ENCODE assay signal across 16 cellular contexts in the genomic region with DNA sequence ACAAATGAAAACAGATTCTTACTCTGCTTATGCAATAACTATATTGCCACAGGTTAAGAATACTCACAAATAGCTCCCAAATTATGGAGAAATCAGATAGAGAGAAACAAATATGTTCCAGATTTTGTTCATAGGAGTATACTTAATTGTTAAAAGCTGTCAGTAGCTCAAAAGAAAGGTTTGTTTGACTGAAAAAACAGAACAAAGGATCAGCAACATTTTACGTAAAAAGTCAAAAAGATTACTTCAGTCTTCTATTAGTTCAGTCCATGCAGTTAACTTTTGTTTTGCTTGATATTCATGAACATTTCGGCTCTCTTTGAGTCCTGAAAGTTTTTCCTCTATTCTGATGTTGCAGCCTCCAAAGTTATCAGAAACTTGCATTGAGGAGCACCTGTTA. TPM values are rescaled to one million over a fixed set of nuclear protein-coding genes. Genes with fewer than 3 reads are reported as not detected.
DNase-seq lines count a peak whose midpoint lies in the region; ATAC-seq and TF ChIP-seq lines count a peak whose summit lies in the region.
"Had no signal": no experiment of that assay in that cellular context is flagged by ENCODE, and none has a peak within 500 bp of the region (broad histone marks: within the 10 kb centered on the region; RNA-seq: fewer than 3 reads in every experiment).

No MANE protein-coding gene starts in this region.

- CTCF ChIA-PET in HEK293 (lab: Yijun Ruan, JAX) (no interaction called here), PC-3 (lab: Charles Lee) (no interaction called here)

- 0 out of 2 replicates have a peak, but pooled peaks cover 3% of the 10 kb centered on the region for H3K79me2 ChIP-seq in GM23338 (replicated peaks; ENCODE audit: insufficient read depth)
- H3K79me2 ChIP-seq in PC-3 (ENCODE audit: low read length) = peaks cover 2% of the 10 kb centered on the region; the same call in 1 of the 2 replicates

- H3F3A ChIP-seq in GM23338 (replicated peaks; ENCODE audit: low read depth) = no peaks in the 10 kb centered on the region
- H3F3A ChIP-seq in PC-3 (ENCODE audit: low read length, unreplicated experiment) = peaks cover 6% of the 10 kb centered on the region

- TF ChIP-seq CTCF in GM23338 (conservative IDR thresholded peaks at IDR 0.05; ENCODE audit: low read depth in 2 of 2) (no peak), HEK293 (tag by site-specific recombination; IDR thresholded peaks at IDR 0.05) (no peak), PC-3 (conservative IDR thresholded peaks at IDR 0.05; ENCODE audit: low read depth, low read length) (no peak), heart left ventricle (IDR thresholded peaks at IDR 0.05) (no peak)

- H3K27ac ChIP-seq in GM23338 (ENCODE audit: low read depth) (no peak overlapping the region), HEK293 (ENCODE audit: extremely low read depth, low read depth, low read length) (no peak overlapping the region), PC-3 (ENCODE audit: low read length) (no peak overlapping the region), heart left ventricle (no peak overlapping the region)
- H3K27ac ChIP-seq: A549, HL-60 had no signal

- H3K4me2 ChIP-seq in GM23338 = no peak overlapping the region
- H3K4me2 ChIP-seq in PC-3 (ENCODE audit: low read length) = no peak overlapping the region
- H3K4me2 ChIP-seq: A549 had no signal

- H3K4me1 ChIP-seq in GM23338 (ENCODE audit: insufficient read depth) (0 out of 2 replicates have a peak, but pooled peaks cover 6% of the 10 kb centered on the region), HEK293 (ENCODE audit: control insufficient read depth, insufficient read depth, low read length) (no peaks in the 10 kb centered on the region), PC-3 (ENCODE audit: insufficient read depth, low read length) (peaks cover 17% of the 10 kb centered on the region), heart left ventricle (no peaks in the 10 kb centered on the region)
- H3K4me1 ChIP-seq: A549 had no signal

- H3K4me1 Mint-ChIP-seq in GM23338 = peaks cover 5% of the 10 kb centered on the region
- H3K4me1 Mint-ChIP-seq: CD14-positive monocyte had no signal

- H3K36me3 Mint-ChIP-seq in GM23338 (ENCODE audit: low read depth) = peaks cover 49% of the 10 kb centered on the region

- no peak for ATAC-seq in GM23338
- ATAC-seq in PC-3 = no peak
- no peak for ATAC-seq in HG02870 (IDR thresholded peaks at IDR 0.05; ENCODE audit: unreplicated experiment)
- ATAC-seq in heart left ventricle = no peak
- ATAC-seq: A549; CD8-positive, alpha-beta T cell; K562 had no signal

- H3K4me3 ChIP-seq in GM23338 (no peak overlapping the region), HEK293 (ENCODE audit: low read depth, low read length) (no peak overlapping the region), PC-3 (ENCODE audit: low read length) (no peak overlapping the region), heart left ventricle (no peak overlapping the region)
- H3K4me3 ChIP-seq: A549, K562 had no signal

- H3K4me3 Mint-ChIP-seq in GM23338 = no peak overlapping the region
- H3K4me3 Mint-ChIP-seq: CD14-positive monocyte; CD8-positive, alpha-beta T cell had no signal

- DNase-seq in GM23338 (ENCODE audit: low spot score) (peak; percentile 27), PC-3 (peak; percentile 11), fibroblast of gingiva (ENCODE audit: low read depth) (peak; percentile 11), NCI-H446 (lab: John Stamatoyannopoulos, UW) (no peak), heart left ventricle (no peak)
- DNase-seq: CD8-positive, alpha-beta T cell; COR-L47; DMS79 treated with DMSO at 0.1 percent for 48 hours; EL; HCEC 1CT had no signal

- no peak overlapping the region for H3K9ac ChIP-seq in PC-3 (ENCODE audit: low read length)

- H3K9me3 ChIP-seq in HEK293 (ENCODE audit: control insufficient read depth, insufficient read depth, low read depth, low read length) (no peaks in the 10 kb centered on the region), PC-3 (ENCODE audit: low read length) (peaks cover 17% of the 10 kb centered on the region), heart left ventricle (peaks cover 0 to 15% (median 0%) of the 10 kb centered on the region in 12 donors)
- H3K9me3 ChIP-seq: A549 had no signal

- no peaks in the 10 kb centered on the region for H3K27me3 ChIP-seq in GM23338 (ENCODE audit: insufficient read depth)
- H3K27me3 ChIP-seq in PC-3 (ENCODE audit: low read length) = no peaks in the 10 kb centered on the region
- H3K27me3 ChIP-seq in heart left ventricle = no peaks in the 10 kb centered on the region

- no peaks in the 10 kb centered on the region for H3K9me2 ChIP-seq in GM23338 (ENCODE audit: insufficient read depth)
- no peaks in the 10 kb centered on the region for H3K9me2 ChIP-seq in PC-3 (replicated peaks; ENCODE audit: low read length)

- BruUV-seq in PC-3 (replicated peaks; lab: Mats Ljungman, UMichigan) = no TSS peak

- POLR2A ChIA-PET in HEK293 (lab: Yijun Ruan, JAX) = no interaction called here
- POLR2A ChIA-PET in PC-3 (lab: Charles Lee; ENCODE audit: unreplicated experiment) = no interaction called here

- H3K36me3 ChIP-seq in GM23338 (ENCODE audit: insufficient read depth) = peaks cover 20% of the 10 kb centered on the region; the same call in 1 of the 2 replicates
- peaks cover 0 to 19% of the 10 kb centered on the region in 2 experiments; a peak in 2 of 3 replicates for H3K36me3 ChIP-seq in HEK293 (ENCODE audit: control insufficient read depth in 2 of 2, insufficient read depth in 1 of 2, low read length in 2 of 2)
- H3K36me3 ChIP-seq in PC-3 (ENCODE audit: low read depth, low read length) = peaks cover 39% of the 10 kb centered on the region
- peaks cover 0 to 12% (median 0%) of the 10 kb centered on the region in 9 donors for H3K36me3 ChIP-seq in heart left ventricle

- peaks cover 4% of the 10 kb centered on the region for H3K27me3 Mint-ChIP-seq in GM23338 (ENCODE audit: insufficient read depth, low read depth, poor library complexity)

- H4K20me1 ChIP-seq in GM23338 (replicated peaks; ENCODE audit: insufficient read depth) (no peaks in the 10 kb centered on the region), PC-3 (ENCODE audit: low read length) (no peaks in the 10 kb centered on the region)

- intact Hi-C loops in PC-3 (cut with micrococcal nuclease) = no loop called here
- intact Hi-C loops in heart left ventricle (cut with DNase I) = no loop called here

- 95 to 97% (median 96%) methylated on average over 2 of the region's 2 CpGs for WGBS in heart left ventricle, 4 donors

- no peak overlapping the region for H3K27ac Mint-ChIP-seq in GM23338
- H3K27ac Mint-ChIP-seq: CD14-positive monocyte; CD8-positive, alpha-beta T cell had no signal

- H2AFZ ChIP-seq in GM23338 = no peak overlapping the region
- no peak overlapping the region for H2AFZ ChIP-seq in PC-3 (ENCODE audit: low read length)

- peaks cover 24% of the 10 kb centered on the region for H3K9me3 Mint-ChIP-seq in GM23338

- TF ChIP-seq POLR2A in heart left ventricle (IDR thresholded peaks at IDR 0.05) = no peak

TF ChIP-seq in HEK293, 187 proteins besides CTCF, POLR2A, EP300 and RAD21 (continues in another document):
- TF ChIP-seq SETDB1 (IDR thresholded peaks at IDR 0.05; ENCODE audit: insufficient read length, low read length) = peak; percentile 99
- TF ChIP-seq ZNF510 (tag by site-specific recombination; IDR thresholded peaks at IDR 0.05; ENCODE audit: insufficient replicate concordance) = no peak
- no peak for TF ChIP-seq ZNF266 (tag by site-specific recombination; IDR thresholded peaks at IDR 0.05; ENCODE audit: low read depth)
- TF ChIP-seq, protein P1, sequence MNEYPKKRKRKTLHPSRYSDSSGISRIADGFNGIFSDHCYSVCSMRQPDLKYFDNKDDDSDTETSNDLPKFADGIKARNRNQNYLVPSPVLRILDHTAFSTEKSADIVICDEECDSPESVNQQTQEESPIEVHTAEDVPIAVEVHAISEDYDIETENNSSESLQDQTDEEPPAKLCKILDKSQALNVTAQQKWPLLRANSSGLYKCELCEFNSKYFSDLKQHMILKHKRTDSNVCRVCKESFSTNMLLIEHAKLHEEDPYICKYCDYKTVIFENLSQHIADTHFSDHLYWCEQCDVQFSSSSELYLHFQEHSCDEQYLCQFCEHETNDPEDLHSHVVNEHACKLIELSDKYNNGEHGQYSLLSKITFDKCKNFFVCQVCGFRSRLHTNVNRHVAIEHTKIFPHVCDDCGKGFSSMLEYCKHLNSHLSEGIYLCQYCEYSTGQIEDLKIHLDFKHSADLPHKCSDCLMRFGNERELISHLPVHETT (tag by site-specific recombination; IDR thresholded peaks at IDR 0.05) = no peak
- no peak for TF ChIP-seq ZNF48 (tag by site-specific recombination; IDR thresholded peaks at IDR 0.05)
- TF ChIP-seq SP7 (tag by site-specific recombination; IDR thresholded peaks at IDR 0.05) = no peak
- TF ChIP-seq IKZF3 (tag by site-specific recombination; IDR thresholded peaks at IDR 0.05) = no peak
- no peak for TF ChIP-seq KLF8 (tag by site-specific recombination; IDR thresholded peaks at IDR 0.05)
- TF ChIP-seq, protein P2, sequence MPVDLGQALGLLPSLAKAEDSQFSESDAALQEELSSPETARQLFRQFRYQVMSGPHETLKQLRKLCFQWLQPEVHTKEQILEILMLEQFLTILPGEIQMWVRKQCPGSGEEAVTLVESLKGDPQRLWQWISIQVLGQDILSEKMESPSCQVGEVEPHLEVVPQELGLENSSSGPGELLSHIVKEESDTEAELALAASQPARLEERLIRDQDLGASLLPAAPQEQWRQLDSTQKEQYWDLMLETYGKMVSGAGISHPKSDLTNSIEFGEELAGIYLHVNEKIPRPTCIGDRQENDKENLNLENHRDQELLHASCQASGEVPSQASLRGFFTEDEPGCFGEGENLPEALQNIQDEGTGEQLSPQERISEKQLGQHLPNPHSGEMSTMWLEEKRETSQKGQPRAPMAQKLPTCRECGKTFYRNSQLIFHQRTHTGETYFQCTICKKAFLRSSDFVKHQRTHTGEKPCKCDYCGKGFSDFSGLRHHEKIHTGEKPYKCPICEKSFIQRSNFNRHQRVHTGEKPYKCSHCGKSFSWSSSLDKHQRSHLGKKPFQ (tag by site-specific recombination; IDR thresholded peaks at IDR 0.05) = no peak
- no peak for TF ChIP-seq ZNF660 (tag by site-specific recombination; IDR thresholded peaks at IDR 0.05)

RNA-seq across cellular contexts. Expression of a gene that starts 13.4 kb away (rescaled TPM):
- 5.8 and 7.6 TPM in 2 replicates for total RNA-seq in GM23338 (2014; rRNA removed; shearing (Covaris generic))
- polyA plus RNA-seq in GM23338 (2016; fragmentation: Nextera tagmentation; extraction: Ambion mirVana) (3.2 and 3.9 TPM in 2 replicates), heart left ventricle (1 to 10 TPM; 1.8 to 5.2 TPM)
- total RNA-seq in PC-3 (2014; rRNA removed) (10.3 and 10.7 TPM in 2 replicates), heart left ventricle (1 to 10 TPM; 2.5 to 4.4 (median 3.1) TPM)

RNA-seq across cellular contexts. Expression of a gene that starts 51.9 kb away (rescaled TPM):
- total RNA-seq in GM23338 (2014; rRNA removed; shearing (Covaris generic)) = 22.9 and 31.2 TPM in 2 replicates
- polyA plus RNA-seq in GM23338 (2016; fragmentation: Nextera tagmentation; extraction: Ambion mirVana) (15.0 and 18.0 TPM in 2 replicates), heart left ventricle (1 to 10 TPM in 1 of 2 donors, under 1 TPM in 1; 0.78 to 4.2 TPM)
- total RNA-seq in PC-3 (2014; rRNA removed) (6.5 and 11.5 TPM in 2 replicates), heart left ventricle (1 to 10 TPM; 1.6 to 7.1 (median 2.9) TPM)

RNA-seq across cellular contexts. Expression of a gene that starts 59.4 kb away (rescaled TPM):
- total RNA-seq in GM23338 (2014; rRNA removed; shearing (Covaris generic)) = 6.3 TPM in 2 replicates
- 0.61 and 2.1 TPM in 2 replicates for polyA plus RNA-seq in GM23338 (2016; fragmentation: Nextera tagmentation; extraction: Ambion mirVana)
- total RNA-seq in PC-3 (2014; rRNA removed) = 12.8 and 13.5 TPM in 2 replicates
- total RNA-seq in heart left ventricle = 10 to 100 TPM in 1 of 9 donors, 1 to 10 TPM in 8; 5.8 to 10.3 (median 6.6) TPM
- polyA plus RNA-seq in heart left ventricle = 1 to 10 TPM; 5.5 to 6.2 TPM

Comparison
In these comparisons a context has a peak if more than half of its experiments do, and no peak if none do; other contexts are left out.
1. DNase-seq: peak in GM23338 (single experiment), PC-3 (single experiment) and fibroblast of gingiva (single experiment); none in NCI-H446 (0 of 2) and heart left ventricle (0 of 5).